Comparison of ENCODE assay signal across 8 cellular contexts in the genomic region with DNA sequence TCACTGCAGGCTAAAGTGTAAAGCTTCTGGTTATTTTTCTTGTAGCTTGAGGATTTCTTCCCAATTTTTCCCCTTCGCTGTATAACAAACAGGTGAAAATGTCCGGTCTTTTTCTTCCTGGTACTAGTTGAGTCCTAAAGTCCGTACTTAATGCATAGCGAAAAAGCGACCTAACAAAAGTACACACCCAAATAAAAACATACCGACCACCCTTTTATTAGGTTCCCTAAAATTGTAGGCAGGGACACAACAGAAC. TPM values are rescaled to one million over a fixed set of nuclear protein-coding genes. Genes with fewer than 3 reads are reported as not detected.
DNase-seq lines count a peak whose midpoint lies in the region; ATAC-seq, FAIRE-seq and TF ChIP-seq lines count a peak whose summit lies in the region.

No MANE protein-coding gene starts in this region.

- peaks cover 84% of the 10 kb centered on the region for H3K36me3 Mint-ChIP-seq in activated T-cell treated with anti-CD3 and anti-CD28 coated beads, Interleukin-2, amount 50 U/mL, for 24 hours (ENCODE audit: low read depth)
- peaks cover 12% of the 10 kb centered on the region for H3K36me3 Mint-ChIP-seq in astrocyte (ENCODE audit: low read depth, unreplicated experiment)

- peaks cover 7% of the 10 kb centered on the region for H3K36me3 ChIP-seq in astrocyte (ENCODE audit: insufficient read depth, low read length)
- H3K36me3 ChIP-seq in tibial artery, result peaks cover 7 to 25% (median 19%) of the 10 kb centered on the region in 3 donors

- no peaks in the 10 kb centered on the region for H3K27me3 Mint-ChIP-seq in activated T-cell treated with anti-CD3 and anti-CD28 coated beads, Interleukin-2, amount 50 U/mL, for 24 hours
- H3K27me3 Mint-ChIP-seq in astrocyte (ENCODE audit: low read depth, unreplicated experiment), result no peaks in the 10 kb centered on the region

- H3K9me3 ChIP-seq in astrocyte (ENCODE audit: insufficient read depth, low read depth, low read length) (no peaks in the 10 kb centered on the region), tibial artery (no peaks in the 10 kb centered on the region)

- ATAC-seq in HG02852 (IDR thresholded peaks at IDR 0.05; ENCODE audit: unreplicated experiment) (no peak), esophagus mucosa (no peak)

- peak overlapping the region; percentile 85 for H3K27ac ChIP-seq in astrocyte (ENCODE audit: low read depth, low read length)
- peak overlapping the region; percentile 89 to 94 for H3K27ac ChIP-seq in tibial artery

- H3K4me1 ChIP-seq in astrocyte (ENCODE audit: insufficient read depth, low read length) (peaks cover 16% of the 10 kb centered on the region), tibial artery (peaks cover 0 to 46% (median 31%) of the 10 kb centered on the region in 4 donors)

- peak overlapping the region; percentile 94 for H3K4me2 ChIP-seq in astrocyte (ENCODE audit: low read length)

- H3K27ac Mint-ChIP-seq in activated T-cell treated with anti-CD3 and anti-CD28 coated beads, Interleukin-2, amount 50 U/mL, for 24 hours, result peak overlapping the region; percentile 97
- H3K27ac Mint-ChIP-seq in astrocyte (ENCODE audit: unreplicated experiment), result peak overlapping the region; percentile 99

- H3K4me3 ChIP-seq in astrocyte (ENCODE audit: insufficient read depth, low read depth, low read length) (peak overlapping the region; percentile 87), lower leg skin (ENCODE audit: low read depth, poor library complexity, severe bottlenecking) (peak overlapping the region; percentile 81), tibial artery (peak overlapping the region; percentile 87 to 90)

- peaks cover 58% of the 10 kb centered on the region for H3K4me1 Mint-ChIP-seq in activated T-cell treated with anti-CD3 and anti-CD28 coated beads, Interleukin-2, amount 50 U/mL, for 24 hours (ENCODE audit: low read depth)
- H3K4me1 Mint-ChIP-seq in astrocyte (ENCODE audit: low read depth, unreplicated experiment), result peaks cover 25% of the 10 kb centered on the region

- H3K9ac ChIP-seq in astrocyte (ENCODE audit: low read length), result peak overlapping the region; percentile 92

- H3K79me2 ChIP-seq in astrocyte (ENCODE audit: insufficient read depth, low read length), result peaks cover 78% of the 10 kb centered on the region

- TF ChIP-seq CTCF in astrocyte (IDR thresholded peaks at IDR 0.05; ENCODE audit: insufficient read depth, low read depth, low read length) (no peak), lower leg skin (IDR thresholded peaks at IDR 0.05) (no peak), tibial artery (IDR thresholded peaks at IDR 0.05) (no peak)

- H3K4me3 Mint-ChIP-seq in activated T-cell treated with anti-CD3 and anti-CD28 coated beads, Interleukin-2, amount 50 U/mL, for 24 hours, result peak overlapping the region; percentile 98
- H3K4me3 Mint-ChIP-seq in astrocyte (ENCODE audit: unreplicated experiment), result peak overlapping the region; percentile 99

- FAIRE-seq in astrocyte (lab: Jason Lieb, UNC), result no peak

- no peaks in the 10 kb centered on the region for H3K9me3 Mint-ChIP-seq in activated T-cell treated with anti-CD3 and anti-CD28 coated beads, Interleukin-2, amount 50 U/mL, for 24 hours
- no peaks in the 10 kb centered on the region for H3K9me3 Mint-ChIP-seq in astrocyte (ENCODE audit: unreplicated experiment)

- peaks cover 40% of the 10 kb centered on the region for H4K20me1 ChIP-seq in astrocyte (ENCODE audit: insufficient read depth, low read length)

- H3K27me3 ChIP-seq in astrocyte (ENCODE audit: insufficient read depth, low read length) (no peaks in the 10 kb centered on the region), tibial artery (no peaks in the 10 kb centered on the region)

- no peak for TF ChIP-seq POLR2A in lower leg skin (IDR thresholded peaks at IDR 0.05)

- intact Hi-C loops in lower leg skin (cut with DNase I; ENCODE audit: low total_unique reads) (no loop called here), tibial artery (cut with DNase I; ENCODE audit: low total_unique reads) (loop anchor here (5.0 to 10.0 kb wide), 2 partner anchors 312 to 1091 kb away; partner anchors contain the start of genes CC2D1B and FAF1)

- no peak for DNase-seq in activated T-cell treated with anti-CD3 and anti-CD28 coated beads, Interleukin-2, amount 50 U/mL, for 24 hours
- DNase-seq in activated T-cell treated with anti-CD3 and anti-CD28 coated beads, Interleukin-2, amount 50 U/mL, for 1 hour, result no peak
- DNase-seq in astrocyte (ENCODE audit: low read depth) (no peak), lower leg skin (ENCODE audit: low spot score in 2 of 2) (no peak), tibial artery (no peak), NCI-H2107 treated with DMSO at 0.1 percent for 48 hours (lab: John Stamatoyannopoulos, UW; ENCODE audit: unreplicated experiment) (no peak)

- 0 to 1% methylated on average over 6 of the region's 6 CpGs for WGBS in lower leg skin, 2 donors

- peak overlapping the region; percentile 85 for H2AFZ ChIP-seq in astrocyte (ENCODE audit: low read depth, low read length)

RNA-seq across cellular contexts. Expression of gene BTF3L4, which starts 0.3 kb away (rescaled TPM):
- total RNA-seq in astrocyte, result 47.1 and 51.5 TPM in 2 replicates
- 10 to 100 TPM; 46.9 to 61.9 (median 49.0) TPM for total RNA-seq in lower leg skin
- 37.5 TPM for total RNA-seq in esophagus mucosa

RNA-seq across cellular contexts. Expression of gene TXNDC12, which starts 0.8 kb away (rescaled TPM):
- 66.8 and 73.0 TPM in 2 replicates for total RNA-seq in astrocyte
- 10 to 100 TPM; 22.5 to 37.0 (median 30.0) TPM for total RNA-seq in lower leg skin
- total RNA-seq in esophagus mucosa, result 32.8 TPM

RNA-seq across cellular contexts. Expression of gene KTI12, which starts 22.2 kb away (rescaled TPM):
- total RNA-seq in astrocyte (8.6 and 9.5 TPM in 2 replicates), lower leg skin (1 to 10 TPM; 6.8 to 8.7 (median 7.1) TPM), esophagus mucosa (5.4 TPM)
